Comparison of ENCODE assay signal across 10 cellular contexts in genomic region chr3:14452676-14453367, GRCh38. TPM values are rescaled to one million over a fixed set of nuclear protein-coding genes. Genes with fewer than 3 reads are reported as not detected.
A peak's percentile ranks its signal among the peaks of the same experiment; 100 is the strongest.
DNase-seq lines count a peak whose midpoint lies in the region; ATAC-seq, FAIRE-seq and TF ChIP-seq lines count a peak whose summit lies in the region.
"Had no signal": no experiment of that assay in that cellular context is flagged by ENCODE, and none has a peak within 500 bp of the region (broad histone marks: within the 10 kb centered on the region; RNA-seq: fewer than 3 reads in every experiment).

No MANE protein-coding gene starts in this region.

- H3K4me1 Mint-ChIP-seq in effector memory CD8-positive, alpha-beta T cell (ENCODE audit: low read depth in 2 of 2), result peaks cover 2 to 10% of the 10 kb centered on the region in 2 donors
- no peaks in the 10 kb centered on the region for H3K4me1 Mint-ChIP-seq in Caco-2 (ENCODE audit: low read depth, unreplicated experiment)
- H3K4me1 Mint-ChIP-seq in activated CD8-positive, alpha-beta memory T cell treated with anti-CD3 and anti-CD28 coated beads, Interleukin-2, amount 10 ng/mL, durations not matched to agents 7 days and 5 days, result peaks cover 8% of the 10 kb centered on the region

- H3K4me3 Mint-ChIP-seq in effector memory CD8-positive, alpha-beta T cell, result no peak overlapping the region
- H3K4me3 Mint-ChIP-seq in Caco-2 (ENCODE audit: unreplicated experiment), result no peak overlapping the region
- no peak overlapping the region for H3K4me3 Mint-ChIP-seq in activated CD8-positive, alpha-beta memory T cell treated with anti-CD3 and anti-CD28 coated beads, Interleukin-2, amount 10 ng/mL, durations not matched to agents 7 days and 5 days
- H3K4me3 Mint-ChIP-seq: T-helper 1 cell treated with Interleukin-12 subunit alpha and Interleukin-12 subunit beta and Interleukin-4 antibody, amounts not matched to agents 30 μg/mL and 1 μg/mL, for 36 hours had no signal

- TF ChIP-seq CTCF in liver (IDR thresholded peaks at IDR 0.05; ENCODE audit: low read depth, low read length, missing input control), result no peak
- TF ChIP-seq CTCF in HepG2 (CRISPR knock-in tag; IDR thresholded peaks at IDR 0.05), result no peak
- TF ChIP-seq CTCF in bronchial epithelial cell (IDR thresholded peaks at IDR 0.05; ENCODE audit: insufficient read depth, low read length, severe bottlenecking), result no peak
- no peak for TF ChIP-seq CTCF in right lobe of liver (IDR thresholded peaks at IDR 0.05)
- TF ChIP-seq CTCF in Caco-2 (IDR thresholded peaks at IDR 0.05; ENCODE audit: insufficient read depth in 1 of 2, low read depth in 1 of 2, low read length in 1 of 2, severe bottlenecking in 1 of 2, unreplicated experiment in 1 of 2), result no peak

- ATAC-seq in HepG2, result no peak
- ATAC-seq in right lobe of liver, result peak; percentile 19 to 67 (median 48)
- ATAC-seq in effector memory CD8-positive, alpha-beta T cell (replicated peaks), result no peak
- ATAC-seq in activated CD8-positive, alpha-beta memory T cell treated with anti-CD3 and anti-CD28 coated beads, Interleukin-2, amount 10 ng/mL, durations not matched to agents 7 days and 5 days, result no peak

- 72% methylated on average over 25 of the region's 25 CpGs for WGBS in liver
- WGBS in HepG2 (ENCODE audit: low lambda C conversion rate), result 95% methylated on average over 15 of the region's 25 CpGs
- WGBS in right lobe of liver (ENCODE audit: insufficient coverage, low coverage, low lambda C conversion rate, missing lambda C conversion rate), result 47% methylated on average over 3 of the region's 25 CpGs

- H3K9me3 Mint-ChIP-seq in effector memory CD8-positive, alpha-beta T cell, result no peaks in the 10 kb centered on the region
- no peaks in the 10 kb centered on the region for H3K9me3 Mint-ChIP-seq in Caco-2 (ENCODE audit: unreplicated experiment)
- no peaks in the 10 kb centered on the region for H3K9me3 Mint-ChIP-seq in activated CD8-positive, alpha-beta memory T cell treated with anti-CD3 and anti-CD28 coated beads, Interleukin-2, amount 10 ng/mL, durations not matched to agents 7 days and 5 days (ENCODE audit: low read depth)
- H3K9me3 Mint-ChIP-seq: T-helper 1 cell treated with Interleukin-12 subunit alpha and Interleukin-12 subunit beta and Interleukin-4 antibody, amounts not matched to agents 30 μg/mL and 1 μg/mL, for 36 hours had no signal

- H3K4me3 ChIP-seq in liver (ENCODE audit: low read depth in 1 of 3, low read length in 3 of 3), result no peak overlapping the region
- H3K4me3 ChIP-seq in HepG2 (replicated peaks in 1 of 3; ENCODE audit: insufficient read depth in 1 of 3, low read depth in 2 of 3, low read length in 3 of 3), result no peak overlapping the region
- no peak overlapping the region for H3K4me3 ChIP-seq in bronchial epithelial cell (ENCODE audit: low read depth, low read length)
- no peak overlapping the region for H3K4me3 ChIP-seq in right lobe of liver
- H3K4me3 ChIP-seq in Caco-2 (ENCODE audit: low read depth, low read length), result no peak overlapping the region

- POLR2A ChIA-PET in HepG2 (lab: Yijun Ruan, JAX), result interaction anchor here (1.6 kb wide), 1 partner anchor 51 kb away, joined by 11 read pairs; the partner anchor contains the start of gene SLC6A6
- POLR2A ChIA-PET in Caco-2 (lab: Charles Lee), result no interaction called here

- no peak overlapping the region for H3K9ac ChIP-seq in liver (ENCODE audit: low read depth in 1 of 2, low read length in 2 of 2)
- H3K9ac ChIP-seq in HepG2 (ENCODE audit: insufficient read depth, low read depth, low read length), result no peak overlapping the region

- BruUV-seq in HepG2 (replicated peaks; lab: Mats Ljungman, UMichigan) (no TSS peak), Caco-2 (replicated peaks; lab: Mats Ljungman, UMichigan) (no TSS peak)

- TF ChIP-seq EP300 in HepG2 (IDR thresholded peaks at IDR 0.05; ENCODE audit: low read depth in 2 of 2, low read length in 2 of 2), result no peak
- no peak for TF ChIP-seq EP300 in HepG2 (CRISPR knock-in tag; IDR thresholded peaks at IDR 0.05; ENCODE audit: borderline replicate concordance)

- in situ Hi-C loops in HepG2 (cut with HindIII; ENCODE audit: extremely low pct_ligation_motif_present, low pct_unique_long_range_greater_than_20kb), result no loop called here

- H3K27me3 Mint-ChIP-seq in effector memory CD8-positive, alpha-beta T cell, result no peaks in the 10 kb centered on the region
- H3K27me3 Mint-ChIP-seq in Caco-2 (ENCODE audit: insufficient read depth, unreplicated experiment), result no peaks in the 10 kb centered on the region
- H3K27me3 Mint-ChIP-seq in activated CD8-positive, alpha-beta memory T cell treated with anti-CD3 and anti-CD28 coated beads, Interleukin-2, amount 10 ng/mL, durations not matched to agents 7 days and 5 days, result no peaks in the 10 kb centered on the region
- H3K27me3 Mint-ChIP-seq: B cell had no signal

- TF ChIP-seq POLR2A in HepG2 (IDR thresholded peaks at IDR 0.05; ENCODE audit: insufficient read depth in 1 of 2, low read depth in 2 of 2, low read length in 2 of 2), result no peak
- no peak for TF ChIP-seq POLR2A in right lobe of liver (IDR thresholded peaks at IDR 0.05)

- peak overlapping the region in 1 of 2 donors; percentile 71 for H3K27ac Mint-ChIP-seq in effector memory CD8-positive, alpha-beta T cell
- H3K27ac Mint-ChIP-seq in Caco-2 (ENCODE audit: unreplicated experiment), result no peak overlapping the region
- no peak overlapping the region for H3K27ac Mint-ChIP-seq in activated CD8-positive, alpha-beta memory T cell treated with anti-CD3 and anti-CD28 coated beads, Interleukin-2, amount 10 ng/mL, durations not matched to agents 7 days and 5 days

- TF ChIP-seq RAD21 in liver (IDR thresholded peaks at IDR 0.05), result no peak
- no peak for TF ChIP-seq RAD21 in HepG2 (CRISPR knock-in tag; IDR thresholded peaks at IDR 0.05)

- DNase-seq in HepG2 (ENCODE audit: low spot score) (no peak), bronchial epithelial cell (ENCODE audit: low read depth) (peak; percentile 91), right lobe of liver (peak in 1 of 3 donors; percentile 57), superior temporal gyrus (ENCODE audit: extremely low spot score) (peak; percentile 87), Caco-2 (no peak)
- no peak for DNase-seq in effector memory CD8-positive, alpha-beta T cell
- no peak for DNase-seq in activated CD8-positive, alpha-beta memory T cell treated with anti-CD3 and anti-CD28 coated beads, Interleukin-2, amount 10 ng/mL, durations not matched to agents 7 days and 5 days

- intact Hi-C loops in HepG2 (cut with micrococcal nuclease; ENCODE audit: unreplicated experiment) (no loop called here), right lobe of liver (cut with DNase I) (no loop called here), Caco-2 (cut with micrococcal nuclease; ENCODE audit: unreplicated experiment) (no loop called here)

- peaks cover 26% of the 10 kb centered on the region for H3K36me3 Mint-ChIP-seq in effector memory CD8-positive, alpha-beta T cell (ENCODE audit: insufficient read depth)
- peaks cover 69% of the 10 kb centered on the region for H3K36me3 Mint-ChIP-seq in Caco-2 (ENCODE audit: insufficient read depth, unreplicated experiment)
- peaks cover 15% of the 10 kb centered on the region for H3K36me3 Mint-ChIP-seq in activated CD8-positive, alpha-beta memory T cell treated with anti-CD3 and anti-CD28 coated beads, Interleukin-2, amount 10 ng/mL, durations not matched to agents 7 days and 5 days

- H3K27me3 ChIP-seq in liver (ENCODE audit: control insufficient read depth in 4 of 4, insufficient read depth in 4 of 4, low read length in 3 of 4) (peaks cover 0 to 4% (median 1%) of the 10 kb centered on the region in 4 donors), HepG2 (ENCODE audit: control insufficient read depth in 1 of 2, insufficient read depth in 2 of 2, low read length in 2 of 2) (no peaks in the 10 kb centered on the region), bronchial epithelial cell (ENCODE audit: control insufficient read depth, insufficient read depth, low read length) (no peaks in the 10 kb centered on the region), right lobe of liver (no peaks in the 10 kb centered on the region), Caco-2 (replicated peaks; ENCODE audit: control insufficient read depth, insufficient read depth, low read length) (no peaks in the 10 kb centered on the region)

- no peaks in the 10 kb centered on the region for H3K79me2 ChIP-seq in HepG2 (ENCODE audit: insufficient read depth, low read length)

- H3K27ac ChIP-seq in liver (ENCODE audit: low read depth in 1 of 2, low read length in 2 of 2) (peak overlapping the region; percentile 32 to 48), HepG2 (ENCODE audit: extremely low read length, insufficient read depth, low read length) (no peak overlapping the region), right lobe of liver (peak overlapping the region in 1 of 3 donors; percentile 62)

- FAIRE-seq in HepG2 (lab: Jason Lieb, UNC) (no peak), bronchial epithelial cell (lab: Jason Lieb, UNC) (no peak)

- CTCF ChIA-PET in HepG2 (lab: Yijun Ruan, JAX; ENCODE audit: low intra/inter-chr PET ratio, low total read pairs), result no interaction called here
- CTCF ChIA-PET in Caco-2 (lab: Charles Lee), result no interaction called here
- CTCF ChIA-PET in activated CD8-positive, alpha-beta memory T cell treated with anti-CD3 and anti-CD28 coated beads, Interleukin-2, amount 10 ng/mL, durations not matched to agents 7 days and 5 days (lab: Charles Lee), result no interaction called here

- no peaks in the 10 kb centered on the region for H3K9me3 ChIP-seq in liver (ENCODE audit: control insufficient read depth in 4 of 4, low read length in 3 of 4)
- H3K9me3 ChIP-seq in HepG2 (ENCODE audit: low read length), result no peaks in the 10 kb centered on the region
- no peaks in the 10 kb centered on the region for H3K9me3 ChIP-seq in right lobe of liver
- no peaks in the 10 kb centered on the region for H3K9me3 ChIP-seq in Caco-2

- H2AFZ ChIP-seq in HepG2 (ENCODE audit: low read length), result no peak overlapping the region

- H3K4me1 ChIP-seq in liver (ENCODE audit: control insufficient read depth in 4 of 4, insufficient read depth in 4 of 4, low read length in 3 of 4) (no peaks in the 10 kb centered on the region), HepG2 (ENCODE audit: insufficient read depth, low read length) (peaks cover 19% of the 10 kb centered on the region), right lobe of liver (no peaks in the 10 kb centered on the region), Caco-2 (no peaks in the 10 kb centered on the region)

- H3K36me3 ChIP-seq in liver (ENCODE audit: control insufficient read depth in 4 of 4, insufficient read depth in 3 of 4, low read depth in 1 of 4, low read length in 3 of 4) (no peaks in the 10 kb centered on the region), HepG2 (replicated peaks in 1 of 2; ENCODE audit: control insufficient read depth in 1 of 2, insufficient read depth in 2 of 2, low read length in 2 of 2) (peaks cover 16 to 57% of the 10 kb centered on the region in 2 experiments; a peak in 4 of 5 replicates), bronchial epithelial cell (ENCODE audit: control insufficient read depth, insufficient read depth, low read length) (no peaks in the 10 kb centered on the region), right lobe of liver (no peaks in the 10 kb centered on the region), Caco-2 (ENCODE audit: control insufficient read depth, insufficient read depth, low read length) (peaks cover 6% of the 10 kb centered on the region)

- no peak overlapping the region for H3K4me2 ChIP-seq in HepG2 (ENCODE audit: low read depth, low read length)

- H4K20me1 ChIP-seq in HepG2 (ENCODE audit: insufficient read depth, low read length), result no peaks in the 10 kb centered on the region

RNA-seq across cellular contexts. Expression of gene SLC6A6, which starts 50.4 kb away (rescaled TPM):
- total RNA-seq in liver, result 1 to 10 TPM; 4.7 to 7.2 TPM
- 1 to 10 TPM in 1 of 2 donors, under 1 TPM in 1; 0.92 to 1.1 TPM for polyA plus RNA-seq in liver
- 10.7 and 20.7 TPM in 2 replicates for total RNA-seq in HepG2 (2016; rRNA removed; fragmentation: Illumina TruSeq; extraction: Trizol)
- total RNA-seq in HepG2 (2016; cell fraction: cytosol; rRNA removed; fragmentation: Illumina TruSeq; extraction: Trizol; ENCODE audit: low read depth), result 8.8 and 11.0 TPM in 2 replicates
- 8.8 and 20.3 TPM in 2 replicates for total RNA-seq in HepG2 (2016; cell fraction: insoluble cytoplasmic fraction; rRNA removed; fragmentation: Illumina TruSeq; extraction: Trizol)
- total RNA-seq in HepG2 (2016; cell fraction: membrane; rRNA removed; fragmentation: Illumina TruSeq; extraction: Trizol), result 5.1 and 5.2 TPM in 2 replicates
- total RNA-seq in HepG2 (2016; cell fraction: nucleus; rRNA removed; fragmentation: Illumina TruSeq; extraction: Trizol), result 25.9 and 32.4 TPM in 2 replicates
- polyA plus RNA-seq in HepG2 (2011; rRNA removed), result 14.1 and 15.4 TPM in 2 replicates
- 8.6 and 9.7 TPM in 2 replicates for polyA plus RNA-seq in HepG2 (2011; cell fraction: cytosol; rRNA removed)
- 33.2 and 41.8 TPM in 2 replicates for polyA plus RNA-seq in HepG2 (2011; cell fraction: nucleus; rRNA removed)
- polyA plus RNA-seq in HepG2 (2012), result 10.9 and 13.7 TPM in 2 replicates
- polyA plus RNA-seq in HepG2 (2016; cell fraction: cytosol; fragmentation: Illumina TruSeq; extraction: Trizol; ENCODE audit: low read depth), result 0.76 and 1.2 TPM in 2 replicates
- 5.9 and 6.8 TPM in 2 replicates for polyA plus RNA-seq in HepG2 (2016; cell fraction: insoluble cytoplasmic fraction; fragmentation: Illumina TruSeq; extraction: Trizol; ENCODE audit: low read depth)
- 1.5 and 1.7 TPM in 2 replicates for polyA plus RNA-seq in HepG2 (2016; cell fraction: membrane; fragmentation: Illumina TruSeq; extraction: Trizol; ENCODE audit: low read depth)
- polyA plus RNA-seq in HepG2 (2016; cell fraction: nucleus; fragmentation: Illumina TruSeq; extraction: Trizol; ENCODE audit: insufficient read depth, low read depth), result 35.4 and 36.8 TPM in 2 replicates
- polyA minus RNA-seq in HepG2 (2011; rRNA and poly(A)+ RNA removed; ENCODE audit: low replicate concordance), result 52.1 and 83.7 TPM in 2 replicates
- polyA minus RNA-seq in HepG2 (2011; cell fraction: cytosol; rRNA and poly(A)+ RNA removed), result 14.3 and 18.8 TPM in 2 replicates
- 28.2 and 33.0 TPM in 2 replicates for polyA minus RNA-seq in HepG2 (2011; cell fraction: nucleus; rRNA and poly(A)+ RNA removed)
- total RNA-seq in bronchial epithelial cell, result 4.6 and 13.2 TPM in 2 replicates
- total RNA-seq in right lobe of liver, result 1 to 10 TPM; 1.5 to 8.2 (median 4.1) TPM
- total RNA-seq in Caco-2 (2022), result 49.6 and 55.3 TPM in 2 replicates
- 10 to 100 TPM; 55.3 to 64.6 TPM for total RNA-seq in activated CD8-positive, alpha-beta memory T cell treated with anti-CD3 and anti-CD28 coated beads, Interleukin-2, amount 10 ng/mL, durations not matched to agents 7 days and 5 days

Comparison
In these comparisons a context has a peak if more than half of its experiments do, and no peak if none do; other contexts are left out.
1. ATAC-seq: peak in right lobe of liver (4 of 4); none in HepG2 (single experiment), effector memory CD8-positive, alpha-beta T cell (single experiment) and activated CD8-positive, alpha-beta memory T cell treated with anti-CD3 and anti-CD28 coated beads, Interleukin-2, amount 10 ng/mL, durations not matched to agents 7 days and 5 days (single experiment).
2. DNase-seq: peak in bronchial epithelial cell (single experiment) and superior temporal gyrus (single experiment); none in HepG2 (single experiment), effector memory CD8-positive, alpha-beta T cell (0 of 3), Caco-2 (0 of 2) and activated CD8-positive, alpha-beta memory T cell treated with anti-CD3 and anti-CD28 coated beads, Interleukin-2, amount 10 ng/mL, durations not matched to agents 7 days and 5 days (single experiment).